In the genomic region with DNA sequence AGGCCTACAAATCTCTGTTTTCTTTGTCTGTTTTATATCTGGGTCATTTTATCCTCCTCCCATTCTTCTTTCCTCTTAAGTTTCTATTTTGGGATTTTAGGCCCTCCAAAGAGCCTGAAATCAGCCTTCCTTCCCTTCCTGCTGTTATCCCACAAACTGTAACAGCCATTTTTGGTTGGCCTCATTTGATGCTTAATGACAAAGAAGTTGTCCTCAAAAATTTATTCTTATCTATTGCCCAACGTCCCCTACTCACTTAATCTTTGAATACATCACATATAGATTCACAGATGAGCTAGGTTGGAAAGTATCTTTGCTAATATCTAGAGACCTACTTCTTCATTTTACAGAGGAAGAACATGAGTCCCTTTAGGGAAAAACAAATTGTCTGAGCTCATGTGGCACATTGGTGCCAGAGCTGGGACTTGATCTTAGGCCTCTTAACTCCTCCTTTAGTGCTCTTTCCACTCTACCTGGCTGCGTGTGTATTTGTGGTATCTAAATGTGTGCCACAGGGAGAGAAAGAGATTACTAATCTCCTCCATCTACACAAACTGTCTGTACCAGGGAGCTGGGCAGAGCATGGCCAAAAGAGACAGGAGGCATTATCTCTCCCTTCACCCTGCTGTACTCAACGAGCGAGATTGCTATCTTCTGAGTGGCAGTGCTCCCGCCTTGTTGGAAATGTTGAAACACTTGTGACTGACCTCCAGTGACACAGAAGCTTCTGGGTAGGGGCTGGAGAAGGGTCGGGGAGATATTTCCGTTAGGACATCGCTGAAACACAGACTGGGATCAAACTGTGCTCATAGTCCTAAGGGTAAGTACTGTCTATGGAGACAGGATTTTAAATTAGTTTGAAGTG, we compare ENCODE assay signal across 1 cellular context.
TF ChIP-seq lines count a peak whose summit lies in the region.

No MANE protein-coding gene starts in this region.

TF ChIP-seq in H1, 55 proteins besides CTCF, POLR2A, EP300 and RAD21:
- TF ChIP-seq TAF7 (optimal IDR thresholded peaks at IDR 0.05; ENCODE audit: borderline replicate concordance, low read depth, low read length) (no peak), CHD7 (IDR thresholded peaks at IDR 0.05; ENCODE audit: insufficient replicate concordance, low read length) (no peak), CHD1 (IDR thresholded peaks at IDR 0.05; ENCODE audit: low read depth, low read length) (no peak), TAF1 (IDR thresholded peaks at IDR 0.05; ENCODE audit: low read depth, low read length) (no peak), EZH2 (IDR thresholded peaks at IDR 0.05; ENCODE audit: low read depth, low read length, severe bottlenecking) (no peak), SAP30 (IDR thresholded peaks at IDR 0.05; ENCODE audit: insufficient read depth, insufficient replicate concordance, low read length) (no peak), MAX (IDR thresholded peaks at IDR 0.05) (no peak), TCF12 (IDR thresholded peaks at IDR 0.05; ENCODE audit: low read depth, low read length) (no peak), FOSL1 (IDR thresholded peaks at IDR 0.05; ENCODE audit: insufficient read depth, low read depth, low read length) (no peak), RFX5 (IDR thresholded peaks at IDR 0.05; ENCODE audit: borderline replicate concordance, low read depth, low read length) (no peak), RXRA (IDR thresholded peaks at IDR 0.05; ENCODE audit: insufficient read depth, low read depth, low read length) (no peak), BRCA1 (IDR thresholded peaks at IDR 0.05; ENCODE audit: low read depth, low read length) (no peak), BCL11A (IDR thresholded peaks at IDR 0.05; ENCODE audit: low read depth in 2 of 2, low read length in 2 of 2) (no peak), SP2 (IDR thresholded peaks at IDR 0.05; ENCODE audit: low read length) (no peak), SP1 (IDR thresholded peaks at IDR 0.05; ENCODE audit: low read depth, low read length) (no peak), PHF8 (conservative IDR thresholded peaks at IDR 0.05; ENCODE audit: low read depth, low read length) (no peak), EGR1 (IDR thresholded peaks at IDR 0.05; ENCODE audit: borderline replicate concordance, low read depth, low read length) (no peak)
- TF ChIP-seq, protein P1, sequence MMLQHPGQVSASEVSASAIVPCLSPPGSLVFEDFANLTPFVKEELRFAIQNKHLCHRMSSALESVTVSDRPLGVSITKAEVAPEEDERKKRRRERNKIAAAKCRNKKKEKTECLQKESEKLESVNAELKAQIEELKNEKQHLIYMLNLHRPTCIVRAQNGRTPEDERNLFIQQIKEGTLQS (IDR thresholded peaks at IDR 0.05; ENCODE audit: insufficient read depth, low read depth, low read length): no peak
